15 cellular contexts compared by ENCODE assay signal in the genomic region with DNA sequence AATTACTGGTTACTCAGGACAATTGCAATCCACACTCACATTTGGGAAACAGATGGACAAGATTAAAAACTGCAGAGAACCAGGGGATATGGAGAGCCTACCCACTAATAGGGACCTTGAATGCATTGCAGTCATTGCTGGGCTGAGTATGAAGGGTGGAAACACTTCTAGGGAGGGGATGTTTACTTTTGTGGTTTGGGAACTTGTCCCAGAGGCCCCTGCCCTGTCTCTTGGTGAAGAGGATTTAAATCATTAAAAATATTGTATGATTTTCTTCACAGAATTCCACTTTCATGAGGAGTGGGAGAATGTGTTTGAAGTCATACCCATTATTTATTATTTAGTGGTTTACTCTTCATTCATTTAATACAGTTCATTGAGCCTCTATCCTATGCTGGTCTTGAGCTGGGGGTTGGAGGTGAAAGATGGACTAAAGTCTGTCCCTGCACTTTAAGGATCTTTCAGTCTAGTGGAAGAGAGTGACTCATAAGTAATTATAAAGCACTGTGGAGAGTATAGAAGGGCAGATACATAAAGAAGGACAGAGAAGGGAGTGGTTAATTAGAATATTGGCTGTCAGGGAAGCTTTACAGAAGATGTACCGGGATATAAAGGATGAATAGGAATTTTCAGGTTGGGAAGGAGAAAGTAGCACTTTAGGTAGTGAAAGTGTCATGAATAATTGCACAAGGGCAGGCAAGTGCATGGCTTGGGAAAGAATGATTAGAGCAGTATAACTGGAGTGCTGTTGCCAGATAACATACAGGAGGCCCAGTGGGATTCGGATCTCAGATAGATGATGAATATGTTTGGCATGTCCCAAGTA.
DNase-seq lines count a peak whose midpoint lies in the region; ATAC-seq, FAIRE-seq and TF ChIP-seq lines count a peak whose summit lies in the region.
"Had no signal": no experiment of that assay in that cellular context is flagged by ENCODE, and none has a peak within 500 bp of the region (broad histone marks: within the 10 kb centered on the region; RNA-seq: fewer than 3 reads in every experiment).

No MANE protein-coding gene starts in this region.

- intact Hi-C loops in A673 (cut with micrococcal nuclease; ENCODE audit: unreplicated experiment): no loop called here

- H3K9me3 ChIP-seq in A673 (ENCODE audit: low read depth, low read length, poor library complexity, severe bottlenecking) (no peaks in the 10 kb centered on the region), RWPE2 (ENCODE audit: severe bottlenecking) (no peaks in the 10 kb centered on the region)

- ATAC-seq in RWPE2 (ENCODE audit: low read depth): peak; percentile 66; the same call in 2 of the 3 replicates
- ATAC-seq in HG03135 (IDR thresholded peaks at IDR 0.05; ENCODE audit: unreplicated experiment): no peak
- no peak for ATAC-seq in HG02610 (IDR thresholded peaks at IDR 0.05; ENCODE audit: unreplicated experiment)
- ATAC-seq: activated CD4-positive, alpha-beta T cell treated with anti-CD3 and anti-CD28 coated beads for 36 hours; activated T-cell treated with anti-CD3 and anti-CD28 coated beads, Interleukin-2, amount 50 U/mL, for 72 hours had no signal

- CTCF ChIA-PET in A673 (lab: Charles Lee): no interaction called here

- H3K4me3 ChIP-seq in A673 (ENCODE audit: low read depth, low read length, poor library complexity, severe bottlenecking) (no peak overlapping the region), RWPE2 (ENCODE audit: severe bottlenecking) (no peak overlapping the region)
- H3K4me3 ChIP-seq: cardiac muscle cell, skin epidermis had no signal

- no peaks in the 10 kb centered on the region for H3K27me3 ChIP-seq in A673 (replicated peaks; ENCODE audit: insufficient read depth, low read depth, low read length, poor library complexity)
- H3K27me3 ChIP-seq in RWPE2 (ENCODE audit: insufficient read depth, poor library complexity, severe bottlenecking): no peaks in the 10 kb centered on the region
- H3K27me3 ChIP-seq: cardiac muscle cell had no signal

- no peak for TF ChIP-seq CTCF in A673 (conservative IDR thresholded peaks at IDR 0.05; ENCODE audit: low read depth, low read length)
- no peak for TF ChIP-seq CTCF in RWPE2 (IDR thresholded peaks at IDR 0.05; ENCODE audit: poor library complexity, severe bottlenecking)

- no peak for TF ChIP-seq POLR2A in H54 (IDR thresholded peaks at IDR 0.05; ENCODE audit: low read depth, low read length)

- FAIRE-seq in H54 (lab: Jason Lieb, UNC): no peak

- no peak overlapping the region for H3K27ac ChIP-seq in A673 (ENCODE audit: low read depth, low read length, poor library complexity, severe bottlenecking)
- no peak overlapping the region for H3K27ac ChIP-seq in RWPE2 (ENCODE audit: poor library complexity, severe bottlenecking)
- H3K27ac ChIP-seq: cardiac muscle cell, skin epidermis had no signal

- BruUV-seq in A673 (replicated peaks; lab: Mats Ljungman, UMichigan): no TSS peak

- POLR2A ChIA-PET in A673 (lab: Charles Lee; ENCODE audit: low non-redundant PET): no interaction called here

- H3K4me1 ChIP-seq in A673 (ENCODE audit: insufficient read depth, low read length, poor library complexity, severe bottlenecking) (peaks cover 52% of the 10 kb centered on the region), RWPE2 (ENCODE audit: insufficient read depth, poor library complexity, severe bottlenecking) (peaks cover 7% of the 10 kb centered on the region)

- DNase-seq in A673 (ENCODE audit: low spot score): peak; percentile 26
- DNase-seq in H54 (ENCODE audit: insufficient read length, low spot score): peak; percentile 22
- DNase-seq in RWPE2 (ENCODE audit: low spot score): no peak
- DNase-seq in fibroblast of peridontal ligament (ENCODE audit: extremely low read depth): peak; percentile 75
- DNase-seq in activated T-cell treated with anti-CD3 and anti-CD28 coated beads for 4 hours: no peak
- DNase-seq in germinal center (ENCODE audit: low spot score): no peak
- DNase-seq: activated CD4-positive, alpha-beta T cell treated with anti-CD3 and anti-CD28 coated beads for 36 hours; activated T-cell treated with anti-CD3 and anti-CD28 coated beads, Interleukin-2, amount 50 U/mL, for 72 hours; GF-D8; NCI-H510A treated with DMSO at 0.1 percent for 48 hours; SHP77 treated with DMSO at 0.1 percent for 48 hours had no signal

- H3K36me3 ChIP-seq in A673 (ENCODE audit: insufficient read depth, low read length, poor library complexity, severe bottlenecking) (no peaks in the 10 kb centered on the region), RWPE2 (ENCODE audit: low read depth) (no peaks in the 10 kb centered on the region)
- H3K36me3 ChIP-seq: cardiac muscle cell had no signal

Comparison
In these comparisons a context has a peak if more than half of its experiments do, and no peak if none do; other contexts are left out.
1. DNase-seq: peak in A673 (single experiment), H54 (single experiment) and fibroblast of peridontal ligament (single experiment); none in RWPE2 (single experiment), activated T-cell treated with anti-CD3 and anti-CD28 coated beads for 4 hours (single experiment) and germinal center (single experiment).